In genomic region chr1:27567183-27567526, GRCh38 we compare ENCODE assay signal across 11 cellular contexts. TPM values are rescaled to one million over a fixed set of nuclear protein-coding genes. Genes with fewer than 3 reads are reported as not detected.
DNase-seq lines count a peak whose midpoint lies in the region; ATAC-seq, FAIRE-seq and TF ChIP-seq lines count a peak whose summit lies in the region.
"Had no signal": no experiment of that assay in that cellular context is flagged by ENCODE, and none has a peak within 500 bp of the region (broad histone marks: within the 10 kb centered on the region; RNA-seq: fewer than 3 reads in every experiment).

No MANE protein-coding gene starts in this region.

- H3K23ac ChIP-seq in trophoblast cell (ENCODE audit: low read length) = no peak overlapping the region

- H3K14ac ChIP-seq in trophoblast cell (ENCODE audit: low read length) = peak overlapping the region; percentile 57

- peak overlapping the region; percentile 73 for H2BK120ac ChIP-seq in trophoblast cell (ENCODE audit: insufficient read depth, low read length, poor library complexity)

- TF ChIP-seq CTCF in A549 (IDR thresholded peaks at IDR 0.05) (no peak), RWPE2 (IDR thresholded peaks at IDR 0.05; ENCODE audit: poor library complexity, severe bottlenecking) (no peak), gastroesophageal sphincter (IDR thresholded peaks at IDR 0.05) (no peak)

- TF ChIP-seq RAD21 in A549 (conservative IDR thresholded peaks at IDR 0.05 in 1 of 2, IDR thresholded peaks at IDR 0.05 in 1 of 2) = no peak

- CTCF ChIA-PET in A549 (lab: Yijun Ruan, JAX) = interaction anchor here (0.6 to 18.5 kb wide), 9 partner anchors 9 to 235 kb away, joined by 3 to 314 read pairs (median 8); partner anchors contain the start of gene AHDC1

- peaks cover 81% of the 10 kb centered on the region for H3K79me1 ChIP-seq in trophoblast cell (ENCODE audit: low read length)

- peak overlapping the region; percentile 36 for H4K8ac ChIP-seq in trophoblast cell (ENCODE audit: low read depth, low read length)

- H3K79me2 ChIP-seq in trophoblast cell (ENCODE audit: control insufficient read depth, insufficient read depth, low read length, poor library complexity) = peaks cover 52% of the 10 kb centered on the region

- TF ChIP-seq POLR2A in A549 (IDR thresholded peaks at IDR 0.05; ENCODE audit: low read length) (no peak), gastroesophageal sphincter (IDR thresholded peaks at IDR 0.05) (no peak), GM12892 (IDR thresholded peaks at IDR 0.05; ENCODE audit: low read depth, low read length) (no peak)

- H3K9me3 ChIP-seq in A549 (no peaks in the 10 kb centered on the region), RWPE2 (ENCODE audit: severe bottlenecking) (no peaks in the 10 kb centered on the region), gastroesophageal sphincter (no peaks in the 10 kb centered on the region), trophoblast cell (ENCODE audit: insufficient read depth, low read depth, low read length) (no peaks in the 10 kb centered on the region)

- TF ChIP-seq EP300 in A549 (IDR thresholded peaks at IDR 0.05) = no peak
- TF ChIP-seq EP300 in gastroesophageal sphincter (IDR thresholded peaks at IDR 0.05) = no peak

- H2BK5ac ChIP-seq in trophoblast cell (ENCODE audit: low read depth, low read length, poor library complexity) = peak overlapping the region; percentile 57

- 88% methylated on average over 12 of the region's 15 CpGs for WGBS in A549 (ENCODE audit: missing lambda C conversion rate)
- no CpG with 5 or more reads among the region's 15 CpGs for WGBS in gastroesophageal sphincter (ENCODE audit: low coverage in 1 of 2), 2 donors
- WGBS in trophoblast cell (ENCODE audit: extremely low coverage, insufficient coverage, insufficient read length) = no CpG with 5 or more reads among the region's 15 CpGs

- no peak overlapping the region for H3K4me3 ChIP-seq in A549
- H3K4me3 ChIP-seq in RWPE2 (ENCODE audit: severe bottlenecking) = no peak overlapping the region
- no peak overlapping the region for H3K4me3 ChIP-seq in gastroesophageal sphincter
- no peak overlapping the region for H3K4me3 ChIP-seq in trophoblast cell (ENCODE audit: low read depth, low read length)

- H2BK12ac ChIP-seq in trophoblast cell (ENCODE audit: low read length) = peak overlapping the region; percentile 45

- H4K91ac ChIP-seq in trophoblast cell (ENCODE audit: low read depth, low read length) = peak overlapping the region; percentile 81

- H2AFZ ChIP-seq in trophoblast cell (ENCODE audit: insufficient read depth, low read length, poor library complexity) = peak overlapping the region; percentile 45

- DNase-seq in A549 (ENCODE audit: low read depth in 1 of 2, low spot score in 1 of 2) = no peak
- no peak for DNase-seq in RWPE2 (ENCODE audit: low spot score)
- no peak for DNase-seq in trophoblast cell
- no peak for DNase-seq in iPS-NIHi11 (ENCODE audit: low spot score)
- DNase-seq in GM12892 (ENCODE audit: insufficient read length) = no peak
- DNase-seq in ureter (ENCODE audit: low spot score) = no peak
- no peak for DNase-seq in mucosa of gallbladder (ENCODE audit: low spot score)
- DNase-seq: activated naive CD8-positive, alpha-beta T cell treated with anti-CD3 and anti-CD28 coated beads, Interleukin-2, amount 50 U/mL, for 24 hours; effector memory CD8-positive, alpha-beta T cell; RPMI8226 had no signal

- FAIRE-seq in A549 (lab: Jason Lieb, UNC) (no peak), GM12892 (lab: Jason Lieb, UNC) (no peak)

- H2AK5ac ChIP-seq in trophoblast cell (ENCODE audit: low read length) = peak overlapping the region; percentile 51

- ATAC-seq in A549 (no peak), RWPE2 (ENCODE audit: low read depth) (no peak), gastroesophageal sphincter (no peak)
- ATAC-seq: activated naive CD8-positive, alpha-beta T cell treated with anti-CD3 and anti-CD28 coated beads, Interleukin-2, amount 50 U/mL, for 24 hours; effector memory CD8-positive, alpha-beta T cell had no signal

- peak overlapping the region; percentile 83 for H3K4me2 ChIP-seq in A549
- H3K4me2 ChIP-seq in trophoblast cell (ENCODE audit: low read length) = peak overlapping the region; percentile 49

- peak overlapping the region; percentile 82 for H3K4ac ChIP-seq in trophoblast cell (ENCODE audit: low read depth, low read length)

- H3K27me3 ChIP-seq in RWPE2 (ENCODE audit: insufficient read depth, poor library complexity, severe bottlenecking) (no peaks in the 10 kb centered on the region), gastroesophageal sphincter (no peaks in the 10 kb centered on the region), trophoblast cell (ENCODE audit: insufficient read depth, low read length) (no peaks in the 10 kb centered on the region)

- peaks cover 10% of the 10 kb centered on the region for H3K36me3 ChIP-seq in RWPE2 (ENCODE audit: low read depth)
- no peaks in the 10 kb centered on the region for H3K36me3 ChIP-seq in gastroesophageal sphincter
- H3K36me3 ChIP-seq in trophoblast cell (ENCODE audit: control insufficient read depth in 1 of 2, insufficient read depth in 2 of 2, low read length in 2 of 2) = peaks cover 5 to 10% of the 10 kb centered on the region in 2 experiments

- H3K18ac ChIP-seq in trophoblast cell (ENCODE audit: low read length) = peak overlapping the region; percentile 79

- no peak overlapping the region for H3K9ac ChIP-seq in trophoblast cell (ENCODE audit: low read length)

- peaks cover 96% of the 10 kb centered on the region for H3K4me1 ChIP-seq in A549
- H3K4me1 ChIP-seq in RWPE2 (ENCODE audit: insufficient read depth, poor library complexity, severe bottlenecking) = peaks cover 31% of the 10 kb centered on the region
- peaks cover 50 to 100% (median 93%) of the 10 kb centered on the region in 3 donors for H3K4me1 ChIP-seq in gastroesophageal sphincter
- H3K4me1 ChIP-seq in trophoblast cell (ENCODE audit: control insufficient read depth in 1 of 2, insufficient read depth in 2 of 2, low read length in 2 of 2) = peaks cover 82 to 90% of the 10 kb centered on the region in 2 experiments

- POLR2A ChIA-PET in A549 (lab: Yijun Ruan, JAX) = interaction anchor here (0.6 kb wide), 1 partner anchor 100 kb away, joined by 4 read pairs; no protein-coding TSS in a partner anchor

- H3K27ac ChIP-seq in A549 = peak overlapping the region; percentile 85
- H3K27ac ChIP-seq in RWPE2 (ENCODE audit: poor library complexity, severe bottlenecking) = peak overlapping the region; percentile 88
- peak overlapping the region; percentile 30 to 98 (median 94) for H3K27ac ChIP-seq in gastroesophageal sphincter
- peak overlapping the region; percentile 86 for H3K27ac ChIP-seq in trophoblast cell (ENCODE audit: low read depth, low read length)

- no peak overlapping the region for H4K12ac ChIP-seq in trophoblast cell (ENCODE audit: low read depth, low read length)

TF ChIP-seq in A549, 52 proteins besides CTCF, POLR2A, EP300 and RAD21 (continues in another document):
- TF ChIP-seq, protein P1, sequence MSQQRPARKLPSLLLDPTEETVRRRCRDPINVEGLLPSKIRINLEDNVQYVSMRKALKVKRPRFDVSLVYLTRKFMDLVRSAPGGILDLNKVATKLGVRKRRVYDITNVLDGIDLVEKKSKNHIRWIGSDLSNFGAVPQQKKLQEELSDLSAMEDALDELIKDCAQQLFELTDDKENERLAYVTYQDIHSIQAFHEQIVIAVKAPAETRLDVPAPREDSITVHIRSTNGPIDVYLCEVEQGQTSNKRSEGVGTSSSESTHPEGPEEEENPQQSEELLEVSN (IDR thresholded peaks at IDR 0.05; ENCODE audit: borderline replicate concordance, low read depth) = no peak
- no peak for TF ChIP-seq MAX (IDR thresholded peaks at IDR 0.05)
- no peak for TF ChIP-seq FOXS1 (CRISPR knock-in tag; IDR thresholded peaks at IDR 0.05)
- TF ChIP-seq EHMT2 (IDR thresholded peaks at IDR 0.05; ENCODE audit: low read depth) = no peak
- TF ChIP-seq, protein P2, sequence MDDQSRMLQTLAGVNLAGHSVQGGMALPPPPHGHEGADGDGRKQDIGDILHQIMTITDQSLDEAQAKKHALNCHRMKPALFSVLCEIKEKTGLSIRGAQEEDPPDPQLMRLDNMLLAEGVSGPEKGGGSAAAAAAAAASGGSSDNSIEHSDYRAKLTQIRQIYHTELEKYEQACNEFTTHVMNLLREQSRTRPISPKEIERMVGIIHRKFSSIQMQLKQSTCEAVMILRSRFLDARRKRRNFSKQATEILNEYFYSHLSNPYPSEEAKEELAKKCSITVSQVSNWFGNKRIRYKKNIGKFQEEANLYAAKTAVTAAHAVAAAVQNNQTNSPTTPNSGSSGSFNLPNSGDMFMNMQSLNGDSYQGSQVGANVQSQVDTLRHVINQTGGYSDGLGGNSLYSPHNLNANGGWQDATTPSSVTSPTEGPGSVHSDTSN (IDR thresholded peaks at IDR 0.05) = no peak
- TF ChIP-seq RNF2 (IDR thresholded peaks at IDR 0.05; ENCODE audit: borderline replicate concordance, low read depth) = no peak
- TF ChIP-seq, protein P3, sequence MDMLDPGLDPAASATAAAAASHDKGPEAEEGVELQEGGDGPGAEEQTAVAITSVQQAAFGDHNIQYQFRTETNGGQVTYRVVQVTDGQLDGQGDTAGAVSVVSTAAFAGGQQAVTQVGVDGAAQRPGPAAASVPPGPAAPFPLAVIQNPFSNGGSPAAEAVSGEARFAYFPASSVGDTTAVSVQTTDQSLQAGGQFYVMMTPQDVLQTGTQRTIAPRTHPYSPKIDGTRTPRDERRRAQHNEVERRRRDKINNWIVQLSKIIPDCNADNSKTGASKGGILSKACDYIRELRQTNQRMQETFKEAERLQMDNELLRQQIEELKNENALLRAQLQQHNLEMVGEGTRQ (IDR thresholded peaks at IDR 0.05) = no peak
- no peak for TF ChIP-seq RARB (CRISPR knock-in tag; IDR thresholded peaks at IDR 0.05)
- TF ChIP-seq POLR2AphosphoS2 (conservative IDR thresholded peaks at IDR 0.05; ENCODE audit: low read length) = no peak
- TF ChIP-seq JUN (IDR thresholded peaks at IDR 0.05) = no peak
- TF ChIP-seq ZFP36 (IDR thresholded peaks at IDR 0.05; ENCODE audit: borderline replicate concordance, partially characterized antibody) = no peak
- no peak for TF ChIP-seq NR3C1 (IDR thresholded peaks at IDR 0.05)

RNA-seq across cellular contexts. Expression of gene AHDC1, which starts 36.8 kb away (rescaled TPM):
- polyA plus RNA-seq in A549 (2011; rRNA removed) (1.3 and 2.6 TPM in 2 replicates), A549 (2017; fragmentation: RNase III; extraction: RNeasy Plus Mini Kit Qiagen cat#74134 plus additional on column Dnase treatment) (9.8 to 11.5 TPM (median 10.0 TPM) in 3 replicates)
- 5.0 and 6.2 TPM in 2 replicates for polyA plus RNA-seq in A549 (2012; cell fraction: cytosol; rRNA removed)
- 12.9 and 17.1 TPM in 2 replicates for polyA plus RNA-seq in A549 (2012; cell fraction: nucleus; rRNA removed)
- 2.9 and 3.6 TPM in 2 replicates for polyA minus RNA-seq in A549 (2011; rRNA and poly(A)+ RNA removed)
- total RNA-seq in gastroesophageal sphincter (10 to 100 TPM; 18.2 to 50.3 (median 27.7) TPM), ureter (27.3 TPM), mucosa of gallbladder (61.6 TPM)
- polyA plus RNA-seq in trophoblast cell (2013) = 37.4 and 37.5 TPM in 2 replicates
- polyA plus RNA-seq in GM12892 (2012; ENCODE audit: missing spikeins) = 2.8 TPM
